In genomic region chr9:124011460-124012301, GRCh38 we compare ENCODE assay signal across 1 cellular context.
A peak's percentile ranks its signal among the peaks of the same experiment; 100 is the strongest.
TF ChIP-seq lines count a peak whose summit lies in the region.

TSS of gene LHX2 (plus strand) at chr9:124011768. CDS start at chr9:124012349, 581 bp downstream.

TF ChIP-seq in H1, 55 proteins besides CTCF, POLR2A, EP300 and RAD21 (continued from another document):
- TF ChIP-seq KDM1A (IDR thresholded peaks at IDR 0.05; ENCODE audit: borderline replicate concordance, low read length) (0 out of 2 replicates have a peak, but pooled peaks have one; percentile 13), MAFK (IDR thresholded peaks at IDR 0.05; ENCODE audit: low read depth, low read length) (no peak), E2F6 (IDR thresholded peaks at IDR 0.05) (peak; percentile 98), ATF3 (IDR thresholded peaks at IDR 0.05; ENCODE audit: insufficient read depth, low read depth, low read length) (no peak), FOSL1 (IDR thresholded peaks at IDR 0.05; ENCODE audit: insufficient read depth, low read depth, low read length) (no peak), CHD1 (IDR thresholded peaks at IDR 0.05; ENCODE audit: low read depth, low read length) (no peak), USF2 (IDR thresholded peaks at IDR 0.05; ENCODE audit: low read length) (no peak), CHD2 (IDR thresholded peaks at IDR 0.05; ENCODE audit: low read length) (no peak), RFX5 (IDR thresholded peaks at IDR 0.05; ENCODE audit: borderline replicate concordance, low read depth, low read length) (no peak), HDAC6 (IDR thresholded peaks at IDR 0.05; ENCODE audit: low read depth, low read length) (no peak), TAF7 (optimal IDR thresholded peaks at IDR 0.05; ENCODE audit: borderline replicate concordance, low read depth, low read length) (no peak), CREB1 (IDR thresholded peaks at IDR 0.05) (peak; percentile 84), BACH1 (IDR thresholded peaks at IDR 0.05; ENCODE audit: low read length) (no peak), NRF1 (IDR thresholded peaks at IDR 0.05; ENCODE audit: low read depth, low read length) (no peak), SP1 (IDR thresholded peaks at IDR 0.05; ENCODE audit: low read depth, low read length) (peak; percentile 49; the same call in 1 of the 2 replicates), PHF8 (conservative IDR thresholded peaks at IDR 0.05; ENCODE audit: low read depth, low read length) (no peak), SAP30 (IDR thresholded peaks at IDR 0.05; ENCODE audit: insufficient read depth, insufficient replicate concordance, low read length) (no peak), RNF2 (IDR thresholded peaks at IDR 0.05; ENCODE audit: borderline replicate concordance, low read depth, low read length, missing control alignments, poor library complexity, severe bottlenecking) (no peak), TCF12 (IDR thresholded peaks at IDR 0.05; ENCODE audit: low read depth, low read length) (peak; percentile 32; the same call in 1 of the 2 replicates), HDAC2 (IDR thresholded peaks at IDR 0.05; ENCODE audit: borderline replicate concordance in 1 of 2, low read depth in 2 of 2, low read length in 2 of 2) (0 out of 4 replicates have a peak, but pooled peaks of 1 of the 2 experiments have one; percentile 1), SIRT6 (IDR thresholded peaks at IDR 0.05; ENCODE audit: low read length) (no peak), TEAD4 (IDR thresholded peaks at IDR 0.05; ENCODE audit: low read depth, low read length) (peak; percentile 88), MAX (IDR thresholded peaks at IDR 0.05) (peak; percentile 98), TBP (IDR thresholded peaks at IDR 0.05; ENCODE audit: low read depth, low read length) (peak; percentile 36; the same call in 1 of the 2 replicates), POU5F1 (IDR thresholded peaks at IDR 0.05; ENCODE audit: low read depth, low read length) (no peak), BRCA1 (IDR thresholded peaks at IDR 0.05; ENCODE audit: low read depth, low read length) (no peak), CTBP2 (IDR thresholded peaks at IDR 0.05; ENCODE audit: borderline replicate concordance, insufficient read depth, insufficient read length, low read length) (no peak)
TF ChIP-seq in H1: peak in this region for 11.
